26 cellular contexts compared by ENCODE assay signal in genomic region chr12:48379784-48380183, GRCh38.
"Had no signal": no experiment of that assay in that cellular context is flagged by ENCODE, and none has a peak within 500 bp of the region (broad histone marks: within the 10 kb centered on the region; RNA-seq: fewer than 3 reads in every experiment).

No MANE protein-coding gene starts in this region.

- H3K9me3 ChIP-seq: body of pancreas, esophagus squamous epithelium, gastroesophageal sphincter, ovary, psoas muscle, right atrium auricular region, transverse colon, uterus had no signal

- DNase-seq: activated CD4-positive, alpha-beta memory T cell treated with anti-CD3 and anti-CD28 coated beads, Interleukin-2, amount 10 ng/mL, durations not matched to agents 7 days and 5 days; activated effector memory CD4-positive, alpha-beta T cell treated with anti-CD3 and anti-CD28 coated beads, Interleukin-2, amount 50 U/mL, for 16 hours; activated naive CD4-positive, alpha-beta T cell treated with anti-CD3 and anti-CD28 coated beads, Interleukin-2, amount 10 ng/mL, durations not matched to agents 7 days and 5 days; anterior cingulate cortex; body of pancreas; central memory CD4-positive, alpha-beta T cell; effector memory CD4-positive, alpha-beta T cell; esophagus squamous epithelium; head of caudate nucleus; islet precursor cell; left cardiac atrium; ovary; psoas muscle; stimulated activated CD4-positive, alpha-beta T cell treated with anti-CD3 and anti-CD28 coated beads, Interleukin-2, amount 100 ng/mL, for 24 hours; T-cell; transverse colon; uterus had no signal

- H3K27me3 ChIP-seq: body of pancreas, esophagus squamous epithelium, gastroesophageal sphincter, ovary, right atrium auricular region, transverse colon, uterus had no signal

- H3K36me3 ChIP-seq: esophagus squamous epithelium, gastroesophageal sphincter, ovary, right atrium auricular region, transverse colon, uterus had no signal

- H3K27ac ChIP-seq: body of pancreas, esophagus squamous epithelium, gastroesophageal sphincter, ovary, psoas muscle, right atrium auricular region, skin epidermis, transverse colon, uterus, VCaP had no signal

- H3K4me1 ChIP-seq: body of pancreas, esophagus squamous epithelium, gastroesophageal sphincter, psoas muscle, right atrium auricular region, transverse colon, uterus had no signal

- H3K4me3 ChIP-seq: body of pancreas, esophagus squamous epithelium, gastroesophageal sphincter, ovary, psoas muscle, right atrium auricular region, skin epidermis, transverse colon, uterus had no signal

- ATAC-seq: activated CD4-positive, CD25-positive, alpha-beta regulatory T cell treated with anti-CD3 and anti-CD28 coated beads, Interleukin-2, amount 50 U/mL, for 24 hours; body of pancreas; gastroesophageal sphincter; left cardiac atrium; natural killer cell treated with Interleukin-12 subunit alpha and Interleukin-12 subunit beta and Interleukin-15 and Interleukin-18, amount 100 ng/mL, for 72 hours; psoas muscle; stimulated activated memory B cell treated with anti-CD40 and anti-IgM and Interleukin-4, amounts not matched to agents 10 μg/mL and 1 μg/mL and 100 μg/mL, for 72 hours; T-cell had no signal

- FAIRE-seq: colon, endothelial cell of umbilical vein had no signal
